ENCODE assay signal across 26 cellular contexts in the genomic region with DNA sequence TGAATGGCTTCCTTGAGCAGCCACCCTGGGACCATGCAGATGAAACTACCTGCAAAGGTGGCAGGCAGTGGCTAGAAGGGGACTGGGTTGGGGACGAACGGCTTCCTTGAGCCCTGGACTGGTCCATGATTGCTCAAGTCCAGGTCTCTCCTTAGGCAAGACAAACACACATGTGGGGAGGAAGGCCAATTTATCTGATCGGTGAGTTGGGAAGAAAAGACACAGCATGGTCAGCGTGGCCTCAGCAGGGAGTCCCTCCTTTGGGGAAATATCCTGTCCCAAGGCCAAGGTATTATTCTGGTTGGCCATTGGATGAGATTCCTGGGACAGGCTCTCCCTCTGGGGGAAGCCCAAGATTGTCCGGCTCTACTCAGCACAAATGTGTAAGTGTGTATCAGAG.
"Had no signal": no experiment of that assay in that cellular context is flagged by ENCODE, and none has a peak within 500 bp of the region (broad histone marks: within the 10 kb centered on the region; RNA-seq: fewer than 3 reads in every experiment).

No MANE protein-coding gene starts in this region.

- DNase-seq: stimulated activated CD4-positive, alpha-beta T cell treated with anti-CD3 and anti-CD28 coated beads, Interleukin-2, amount 100 ng/mL, for 48 hours; stimulated activated CD4-positive, alpha-beta T cell treated with anti-CD3 and anti-CD28 coated beads, Interleukin-4, amount 100 ng/mL, for 1 hour; stimulated activated CD4-positive, alpha-beta T cell treated with anti-CD3 and anti-CD28 coated beads, Interleukin-4, amount 100 ng/mL, for 24 hours; stimulated activated CD4-positive, alpha-beta T cell treated with anti-CD3 and anti-CD28 coated beads, Interleukin-4, amount 100 ng/mL, for 4 hours; stimulated activated CD8-positive, alpha-beta memory T cell treated with anti-CD3 and anti-CD28 coated beads, Interleukin-4, amount 100 ng/mL, for 48 hours; stimulated activated naive B cell treated with anti-CD40 and anti-IgM and Interleukin-4, amounts not matched to agents 10 μg/mL and 1 μg/mL and 100 μg/mL, for 72 hours; stimulated activated naive CD4-positive, alpha-beta T cell; stimulated activated naive CD4-positive, alpha-beta T cell treated with Interleukin-2 at 50 U/mL for 16 hours; stimulated activated naive CD8-positive, alpha-beta T cell treated with anti-CD3 and anti-CD28 coated beads, Interleukin-15, amount 100 ng/mL, for 72 hours; stimulated activated naive CD8-positive, alpha-beta T cell treated with anti-CD3 and anti-CD28 coated beads, Interleukin-15, Interleukin-2, amounts not matched to agents 100 U/mL and 50 U/mL, for 24 hours; stomach; substantia nigra; testis; thyroid gland; tibial artery; transverse colon; trophoblast cell; upper lobe of left lung; upper lobe of right lung; uterus had no signal

- H3K4me1 ChIP-seq: stomach, suprapubic skin, testis, tibial nerve, transverse colon, upper lobe of left lung, upper lobe of right lung, uterus had no signal

- ATAC-seq: stimulated activated effector memory CD8-positive, alpha-beta T cell treated with anti-CD3 and anti-CD28 coated beads, Interleukin-12 subunit alpha, Interleukin-12 subunit beta, amount 100 ng/mL, for 72 hours; stimulated activated memory B cell treated with anti-CD40 and anti-IgM and Interleukin-4, amounts not matched to agents 10 μg/mL and 1 μg/mL and 100 μg/mL, for 72 hours; stimulated activated naive B cell treated with anti-CD40 and anti-IgM and Interleukin-4, amounts not matched to agents 10 μg/mL and 1 μg/mL and 100 μg/mL, for 72 hours; stimulated activated naive CD8-positive, alpha-beta T cell treated with anti-CD3 and anti-CD28 coated beads, Interleukin-15, amount 100 ng/mL, for 72 hours; stimulated activated naive CD8-positive, alpha-beta T cell treated with anti-CD3 and anti-CD28 coated beads, Interleukin-15, Interleukin-2, amounts not matched to agents 100 U/mL and 50 U/mL, for 24 hours; upper lobe of right lung had no signal

- H3K36me3 ChIP-seq: stomach, suprapubic skin, thoracic aorta, thyroid gland, tibial artery, tibial nerve, transverse colon, upper lobe of left lung, upper lobe of right lung, uterus, vagina had no signal

- H3K27ac ChIP-seq: stomach, suprapubic skin, testis, thoracic aorta, thyroid gland, tibial artery, tibial nerve, transverse colon, upper lobe of left lung, upper lobe of right lung, uterus, vagina had no signal

- H3K4me3 ChIP-seq: stomach, suprapubic skin, testis, thoracic aorta, thyroid gland, tibial artery, tibial nerve, transverse colon, upper lobe of left lung, upper lobe of right lung, uterus, vagina had no signal

- H3K9me3 ChIP-seq: stomach, suprapubic skin, testis, thoracic aorta, thyroid gland, tibial artery, tibial nerve, transverse colon, upper lobe of left lung, upper lobe of right lung, uterus, vagina had no signal

- H3K27me3 ChIP-seq: testis, thyroid gland, tibial artery, tibial nerve, transverse colon, upper lobe of left lung, upper lobe of right lung, uterus, vagina had no signal
